11 cellular contexts compared by ENCODE assay signal in genomic region chr15:66388576-66388975, GRCh38. TPM values are rescaled to one million over a fixed set of nuclear protein-coding genes. Genes with fewer than 3 reads are reported as not detected.
DNase-seq lines count a peak whose midpoint lies in the region; TF ChIP-seq lines count a peak whose summit lies in the region.
"Had no signal": no experiment of that assay in that cellular context is flagged by ENCODE, and none has a peak within 500 bp of the region (broad histone marks: within the 10 kb centered on the region; RNA-seq: fewer than 3 reads in every experiment).

No MANE protein-coding gene starts in this region.

- H4K8ac ChIP-seq in trophoblast cell (ENCODE audit: low read depth, low read length) = no peak overlapping the region

- H3K36me3 ChIP-seq in OCI-LY3 (replicated peaks; ENCODE audit: low read depth, low read length) (peaks cover 28% of the 10 kb centered on the region), endocrine pancreas (ENCODE audit: control insufficient read depth, insufficient read depth, low read length) (no peaks in the 10 kb centered on the region), trophoblast cell (ENCODE audit: control insufficient read depth in 1 of 2, insufficient read depth in 2 of 2, low read length in 2 of 2) (no peaks in the 10 kb centered on the region)

- H2BK120ac ChIP-seq in trophoblast cell (ENCODE audit: insufficient read depth, low read length, poor library complexity) = no peak overlapping the region

- no peak overlapping the region for H3K23ac ChIP-seq in trophoblast cell (ENCODE audit: low read length)

- H4K12ac ChIP-seq in trophoblast cell (ENCODE audit: low read depth, low read length) = no peak overlapping the region

- DNase-seq in GM12865 (ENCODE audit: low read depth) = peak; percentile 57
- DNase-seq in trophoblast cell = no peak
- DNase-seq in NCI-H82 treated with DMSO at 0.1 percent for 48 hours (lab: John Stamatoyannopoulos, UW; ENCODE audit: unreplicated experiment) = no peak
- DNase-seq in foreskin melanocyte = no peak
- DNase-seq in globus pallidus (ENCODE audit: low spot score) = no peak
- DNase-seq: aorta; islet precursor cell; NCI-H1092 treated with DMSO at 0.1 percent for 48 hours; stimulated activated CD4-positive, alpha-beta T cell treated with anti-CD3 and anti-CD28 coated beads, Interleukin-4, amount 100 ng/mL, for 4 hours had no signal

- no peak overlapping the region for H3K18ac ChIP-seq in trophoblast cell (ENCODE audit: low read length)

- no peak overlapping the region for H4K91ac ChIP-seq in trophoblast cell (ENCODE audit: low read depth, low read length)

- peaks cover 36% of the 10 kb centered on the region for H3K4me1 ChIP-seq in OCI-LY3 (ENCODE audit: low read length)
- H3K4me1 ChIP-seq in endocrine pancreas (ENCODE audit: control insufficient read depth, insufficient read depth, low read length) = peaks cover 7% of the 10 kb centered on the region
- H3K4me1 ChIP-seq in trophoblast cell (ENCODE audit: control insufficient read depth in 1 of 2, insufficient read depth in 2 of 2, low read length in 2 of 2) = peaks cover 2 to 12% of the 10 kb centered on the region in 2 experiments

- H3K4me2 ChIP-seq in OCI-LY3 (ENCODE audit: low read length) (peak overlapping the region; percentile 87), trophoblast cell (ENCODE audit: low read length) (peak overlapping the region; percentile 20)

- peaks cover 8% of the 10 kb centered on the region for H3K79me1 ChIP-seq in trophoblast cell (ENCODE audit: low read length)

- H3K14ac ChIP-seq in trophoblast cell (ENCODE audit: low read length) = no peak overlapping the region

- H3K79me2 ChIP-seq in OCI-LY3 (ENCODE audit: low read length) (peaks cover 76% of the 10 kb centered on the region), trophoblast cell (ENCODE audit: control insufficient read depth, insufficient read depth, low read length, poor library complexity) (peaks cover 12% of the 10 kb centered on the region)

- H3K9ac ChIP-seq in OCI-LY3 (ENCODE audit: low read length) (peak overlapping the region; percentile 83; the same call in 1 of the 2 replicates), endocrine pancreas (ENCODE audit: control insufficient read depth, insufficient read depth, low read length) (no peak overlapping the region), trophoblast cell (ENCODE audit: low read length) (no peak overlapping the region)

- no peak overlapping the region for H2AFZ ChIP-seq in OCI-LY3 (ENCODE audit: low read depth, low read length)
- no peak overlapping the region for H2AFZ ChIP-seq in trophoblast cell (ENCODE audit: insufficient read depth, low read length, poor library complexity)

- H2BK12ac ChIP-seq in trophoblast cell (ENCODE audit: low read length) = no peak overlapping the region

- H3K27me3 ChIP-seq in OCI-LY3 (ENCODE audit: low read depth, low read length) (no peaks in the 10 kb centered on the region), endocrine pancreas (ENCODE audit: control insufficient read depth, insufficient read depth, low read length) (no peaks in the 10 kb centered on the region), trophoblast cell (ENCODE audit: insufficient read depth, low read length) (no peaks in the 10 kb centered on the region)

- H3K4me3 ChIP-seq in GM12865 (ENCODE audit: low read depth, low read length) = peak overlapping the region; percentile 63
- H3K4me3 ChIP-seq in OCI-LY3 (ENCODE audit: low read length) = peak overlapping the region; percentile 90
- peak overlapping the region; percentile 68 for H3K4me3 ChIP-seq in endocrine pancreas (ENCODE audit: control insufficient read depth, insufficient read depth, low read length)
- H3K4me3 ChIP-seq in trophoblast cell (ENCODE audit: low read depth, low read length) = no peak overlapping the region

- TF ChIP-seq CTCF in GM12865 (IDR thresholded peaks at IDR 0.05; ENCODE audit: insufficient read depth, low read depth, low read length, missing control alignments) (no peak), OCI-LY3 (IDR thresholded peaks at IDR 0.05; ENCODE audit: low read depth, low read length) (no peak)

- H3K4ac ChIP-seq in trophoblast cell (ENCODE audit: low read depth, low read length) = peak overlapping the region; percentile 95

- no peak overlapping the region for H2BK5ac ChIP-seq in trophoblast cell (ENCODE audit: low read depth, low read length, poor library complexity)

- peaks cover 60% of the 10 kb centered on the region for H4K20me1 ChIP-seq in OCI-LY3 (ENCODE audit: insufficient read depth, low read length)

- no peaks in the 10 kb centered on the region for H3K9me3 ChIP-seq in OCI-LY3 (ENCODE audit: insufficient read depth, low read length)
- H3K9me3 ChIP-seq in endocrine pancreas (ENCODE audit: control insufficient read depth, low read length) = no peaks in the 10 kb centered on the region
- no peaks in the 10 kb centered on the region for H3K9me3 ChIP-seq in trophoblast cell (ENCODE audit: insufficient read depth, low read depth, low read length)

- no peak overlapping the region for H2AK5ac ChIP-seq in trophoblast cell (ENCODE audit: low read length)

- H3K27ac ChIP-seq in OCI-LY3 (ENCODE audit: low read length) = no peak overlapping the region
- no peak overlapping the region for H3K27ac ChIP-seq in trophoblast cell (ENCODE audit: low read depth, low read length)

- no CpG with 5 or more reads among the region's 5 CpGs for WGBS in trophoblast cell (ENCODE audit: extremely low coverage, insufficient coverage, insufficient read length)

RNA-seq across cellular contexts. Expression of gene MAP2K1, which starts 1.9 kb away (rescaled TPM):
- 36.6 and 37.5 TPM in 2 replicates for polyA plus RNA-seq in trophoblast cell (2013)

RNA-seq across cellular contexts. Expression of gene TIPIN, which starts 32.1 kb away (rescaled TPM):
- polyA plus RNA-seq in trophoblast cell (2013) = 13.2 and 14.8 TPM in 2 replicates
